ENCODE assay signal across 2 cellular contexts in the genomic region with DNA sequence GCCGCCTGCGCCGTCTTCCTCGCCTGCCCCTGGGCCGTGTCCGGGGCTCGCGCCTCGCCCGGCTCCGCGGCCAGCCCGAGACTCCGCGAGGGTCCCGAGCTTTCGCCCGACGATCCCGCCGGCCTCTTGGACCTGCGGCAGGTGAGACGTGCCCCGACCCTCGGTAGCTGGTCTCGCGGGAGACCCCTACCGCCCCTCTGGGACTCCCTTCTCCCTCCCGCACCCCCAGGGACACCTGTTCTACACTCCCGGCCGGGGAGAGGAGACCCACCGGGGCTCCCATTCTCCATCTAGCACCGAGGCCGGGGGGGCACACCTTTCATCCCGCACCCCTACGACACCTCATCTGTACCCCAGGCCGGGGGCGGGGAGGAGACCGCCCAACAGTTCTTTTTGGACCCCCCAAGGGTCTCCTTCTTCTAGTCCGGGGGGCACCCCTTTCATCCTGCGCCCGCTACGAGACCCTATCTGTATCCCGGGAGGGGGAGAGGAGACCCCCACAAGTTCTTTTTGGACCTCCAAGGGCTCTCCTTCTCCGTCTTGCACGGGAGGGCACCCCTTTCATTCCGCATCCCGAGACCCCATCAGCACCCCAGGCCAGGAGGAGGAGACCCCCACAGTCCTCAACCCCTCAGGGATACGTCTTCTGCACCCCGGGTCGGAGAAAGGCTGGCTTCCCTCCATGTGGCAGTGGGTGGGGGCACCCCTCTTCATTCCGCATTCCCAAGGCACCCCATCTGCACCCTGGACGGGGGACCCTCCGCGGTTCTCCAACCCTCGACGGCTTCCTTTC.
TF ChIP-seq lines count a peak whose summit lies in the region.

No MANE protein-coding gene starts in this region.

TF ChIP-seq in HEK293, 187 proteins besides CTCF, POLR2A, EP300 and RAD21 (continued from another document and continues in another):
- TF ChIP-seq ZNF398 (tag by site-specific recombination; IDR thresholded peaks at IDR 0.05) = peak; percentile 28; the same call in 1 of the 2 replicates
- no peak for TF ChIP-seq ZBTB49 (tag by site-specific recombination; IDR thresholded peaks at IDR 0.05; ENCODE audit: low read depth)
- TF ChIP-seq, protein P1, sequence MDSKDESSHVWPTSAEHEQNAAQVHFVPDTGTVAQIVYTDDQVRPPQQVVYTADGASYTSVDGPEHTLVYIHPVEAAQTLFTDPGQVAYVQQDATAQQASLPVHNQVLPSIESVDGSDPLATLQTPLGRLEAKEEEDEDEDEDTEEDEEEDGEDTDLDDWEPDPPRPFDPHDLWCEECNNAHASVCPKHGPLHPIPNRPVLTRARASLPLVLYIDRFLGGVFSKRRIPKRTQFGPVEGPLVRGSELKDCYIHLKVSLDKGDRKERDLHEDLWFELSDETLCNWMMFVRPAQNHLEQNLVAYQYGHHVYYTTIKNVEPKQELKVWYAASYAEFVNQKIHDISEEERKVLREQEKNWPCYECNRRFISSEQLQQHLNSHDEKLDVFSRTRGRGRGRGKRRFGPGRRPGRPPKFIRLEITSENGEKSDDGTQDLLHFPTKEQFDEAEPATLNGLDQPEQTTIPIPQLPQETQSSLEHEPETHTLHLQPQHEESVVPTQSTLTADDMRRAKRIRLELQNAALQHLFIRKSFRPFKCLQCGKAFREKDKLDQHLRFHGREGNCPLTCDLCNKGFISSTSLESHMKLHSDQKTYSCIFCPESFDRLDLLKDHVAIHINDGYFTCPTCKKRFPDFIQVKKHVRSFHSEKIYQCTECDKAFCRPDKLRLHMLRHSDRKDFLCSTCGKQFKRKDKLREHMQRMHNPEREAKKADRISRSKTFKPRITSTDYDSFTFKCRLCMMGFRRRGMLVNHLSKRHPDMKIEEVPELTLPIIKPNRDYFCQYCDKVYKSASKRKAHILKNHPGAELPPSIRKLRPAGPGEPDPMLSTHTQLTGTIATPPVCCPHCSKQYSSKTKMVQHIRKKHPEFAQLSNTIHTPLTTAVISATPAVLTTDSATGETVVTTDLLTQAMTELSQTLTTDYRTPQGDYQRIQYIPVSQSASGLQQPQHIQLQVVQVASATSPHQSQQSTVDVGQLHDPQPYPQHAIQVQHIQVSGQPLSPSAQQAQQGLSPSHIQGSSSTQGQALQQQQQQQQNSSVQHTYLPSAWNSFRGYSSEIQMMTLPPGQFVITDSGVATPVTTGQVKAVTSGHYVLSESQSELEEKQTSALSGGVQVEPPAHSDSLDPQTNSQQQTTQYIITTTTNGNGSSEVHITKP (tag by site-specific recombination; IDR thresholded peaks at IDR 0.05) = no peak
- no peak for TF ChIP-seq ZNF660 (tag by site-specific recombination; IDR thresholded peaks at IDR 0.05)
- no peak for TF ChIP-seq ZSCAN30 (tag by site-specific recombination; IDR thresholded peaks at IDR 0.05)
- TF ChIP-seq, protein P2, sequence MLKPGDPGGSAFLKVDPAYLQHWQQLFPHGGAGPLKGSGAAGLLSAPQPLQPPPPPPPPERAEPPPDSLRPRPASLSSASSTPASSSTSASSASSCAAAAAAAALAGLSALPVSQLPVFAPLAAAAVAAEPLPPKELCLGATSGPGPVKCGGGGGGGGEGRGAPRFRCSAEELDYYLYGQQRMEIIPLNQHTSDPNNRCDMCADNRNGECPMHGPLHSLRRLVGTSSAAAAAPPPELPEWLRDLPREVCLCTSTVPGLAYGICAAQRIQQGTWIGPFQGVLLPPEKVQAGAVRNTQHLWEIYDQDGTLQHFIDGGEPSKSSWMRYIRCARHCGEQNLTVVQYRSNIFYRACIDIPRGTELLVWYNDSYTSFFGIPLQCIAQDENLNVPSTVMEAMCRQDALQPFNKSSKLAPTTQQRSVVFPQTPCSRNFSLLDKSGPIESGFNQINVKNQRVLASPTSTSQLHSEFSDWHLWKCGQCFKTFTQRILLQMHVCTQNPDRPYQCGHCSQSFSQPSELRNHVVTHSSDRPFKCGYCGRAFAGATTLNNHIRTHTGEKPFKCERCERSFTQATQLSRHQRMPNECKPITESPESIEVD (tag by site-specific recombination; IDR thresholded peaks at IDR 0.05) = no peak
- no peak for TF ChIP-seq ZNF23 (tag by site-specific recombination; IDR thresholded peaks at IDR 0.05; ENCODE audit: borderline replicate concordance)
- no peak for TF ChIP-seq ZNF510 (tag by site-specific recombination; IDR thresholded peaks at IDR 0.05; ENCODE audit: insufficient replicate concordance)
- no peak for TF ChIP-seq ZNF549 (tag by site-specific recombination; IDR thresholded peaks at IDR 0.05)
- TF ChIP-seq ZNF248 (tag by site-specific recombination; IDR thresholded peaks at IDR 0.05) = no peak
- TF ChIP-seq HOXC10 (CRISPR knock-in tag; IDR thresholded peaks at IDR 0.05) = 0 out of 2 replicates have a peak, but pooled peaks have one; percentile 4
- no peak for TF ChIP-seq GFI1B (tag by site-specific recombination; IDR thresholded peaks at IDR 0.05)
- TF ChIP-seq BCL11B (tag by site-specific recombination; IDR thresholded peaks at IDR 0.05; ENCODE audit: low read depth) = no peak
- peak; percentile 69 for TF ChIP-seq GLIS2 (tag by site-specific recombination; IDR thresholded peaks at IDR 0.05)
- no peak for TF ChIP-seq HOXA7 (CRISPR knock-in tag; IDR thresholded peaks at IDR 0.05; ENCODE audit: borderline replicate concordance)

TF ChIP-seq in WTC11, 78 proteins besides CTCF, POLR2A, EP300 and RAD21 (continued from another document):
- 0 out of 2 replicates have a peak, but pooled peaks have one; percentile 20 for TF ChIP-seq PRDM15 (CRISPR knock-in tag; IDR thresholded peaks at IDR 0.05)
